Comparison of ENCODE assay signal across 13 cellular contexts in genomic region chr10:95480102-95480900, GRCh38.
DNase-seq lines count a peak whose midpoint lies in the region; FAIRE-seq and TF ChIP-seq lines count a peak whose summit lies in the region.
"Had no signal": no experiment of that assay in that cellular context is flagged by ENCODE, and none has a peak within 500 bp of the region (broad histone marks: within the 10 kb centered on the region; RNA-seq: fewer than 3 reads in every experiment).

No MANE protein-coding gene starts in this region.

- H2BK20ac ChIP-seq in H1 (ENCODE audit: low read length), result 0 out of 2 replicates have a peak overlapping the region, but pooled peaks have one; percentile 43

- CTCF ChIA-PET in H1 (lab: Charles Lee; ENCODE audit: partially characterized antibody), result interaction anchor here (1.0 to 7.6 kb wide), 8 partner anchors 9 to 124 kb away, joined by 3 to 61 read pairs (median 4); no protein-coding TSS in a partner anchor

- POLR2A ChIA-PET in H1 (lab: Charles Lee; ENCODE audit: partially characterized antibody), result interaction anchor here (1.1 to 1.6 kb wide), 3 partner anchors 34 to 81 kb away, joined by 3 to 5 read pairs (median 4); partner anchors contain the start of gene SORBS1

- DNase-seq in KBM-7, result peak; percentile 71
- DNase-seq in H1 (ENCODE audit: low read depth in 1 of 2, low spot score in 2 of 2), result no peak
- DNase-seq in lower leg skin (ENCODE audit: low spot score in 2 of 2), result peak; percentile 43 to 87
- DNase-seq in NCI-H1048 (lab: John Stamatoyannopoulos, UW), result no peak
- DNase-seq in SK-N-DZ (ENCODE audit: low spot score), result no peak
- DNase-seq in SHP77 (lab: John Stamatoyannopoulos, UW), result no peak
- DNase-seq in RKO (ENCODE audit: low spot score), result no peak
- DNase-seq: activated CD4-positive, alpha-beta T cell treated with anti-CD3 and anti-CD28 coated beads for 48 hours; NCI-H1694 had no signal

- in situ Hi-C loops in KBM-7 (cut with MboI; ENCODE audit: low pct_unique_long_range_greater_than_20kb, low sequenced_read_pairs), result no loop called here

- FAIRE-seq in H1 (lab: Jason Lieb, UNC), result no peak
- FAIRE-seq: frontal cortex, GM12891 had no signal

- no peak overlapping the region for H3K9ac ChIP-seq in H1 (replicated peaks in 1 of 4; ENCODE audit: extremely low read depth in 1 of 4, low read depth in 3 of 4, low read length in 3 of 4)
- peak overlapping the region; percentile 45 to 73 for H3K9ac ChIP-seq in stomach smooth muscle (ENCODE audit: low read length in 2 of 2)

- peak overlapping the region; percentile 88 for H2BK12ac ChIP-seq in H1 (ENCODE audit: low read depth, low read length)

- no peaks in the 10 kb centered on the region for H4K20me1 ChIP-seq in H1 (replicated peaks in 1 of 2; ENCODE audit: control insufficient read depth in 1 of 2, insufficient read depth in 2 of 2, low read length in 2 of 2)

- no peaks in the 10 kb centered on the region for H3K23me2 ChIP-seq in H1 (ENCODE audit: low read depth, low read length)

- WGBS in H1 (ENCODE audit: extremely low coverage in 1 of 2, insufficient coverage in 1 of 2, insufficient read length in 1 of 2, insufficient replicate concordance in 2 of 2, low coverage in 1 of 2, low lambda C conversion rate in 2 of 2, missing lambda C conversion rate in 1 of 2), 2 experiments, result 91% methylated on average over 11 of the region's 11 CpGs; no CpG with 5 or more reads in 1 of the 2 experiments
- WGBS in lower leg skin, 2 donors, result 54 to 61% methylated on average over 11 of the region's 11 CpGs

- intact Hi-C loops in lower leg skin (cut with DNase I; ENCODE audit: low total_unique reads), result no loop called here

- H4K91ac ChIP-seq in H1 (replicated peaks; ENCODE audit: insufficient read length, low read length), result peak overlapping the region; percentile 31

- H4K8ac ChIP-seq in H1 (ENCODE audit: extremely low read depth, insufficient read depth, low read length), result no peak overlapping the region

- H2BK120ac ChIP-seq in H1 (replicated peaks; ENCODE audit: low read depth, low read length), result no peak overlapping the region

- H3K27me3 ChIP-seq in H1 (replicated peaks in 1 of 4; ENCODE audit: control insufficient read depth in 3 of 4, extremely low read depth in 1 of 4, insufficient read depth in 3 of 4, low read length in 3 of 4) (no peaks in the 10 kb centered on the region), stomach smooth muscle (ENCODE audit: control insufficient read depth in 1 of 2, insufficient read depth in 2 of 2, low read length in 2 of 2) (no peaks in the 10 kb centered on the region)
- H3K27me3 ChIP-seq: neutrophil had no signal

- no peak overlapping the region for H3K4me2 ChIP-seq in H1 (ENCODE audit: insufficient read depth in 1 of 2, low read depth in 2 of 2, low read length in 2 of 2)

- H3K79me1 ChIP-seq in H1 (ENCODE audit: low read depth, low read length), result no peaks in the 10 kb centered on the region; the same call in 1 of the 2 replicates

- no peaks in the 10 kb centered on the region for H3K9me3 ChIP-seq in H1 (ENCODE audit: insufficient read depth in 2 of 2, low read depth in 1 of 2, low read length in 1 of 2)
- H3K9me3 ChIP-seq in stomach smooth muscle (ENCODE audit: control insufficient read depth in 2 of 2, low read length in 2 of 2), result no peaks in the 10 kb centered on the region
- H3K9me3 ChIP-seq: neutrophil had no signal

- peak overlapping the region; percentile 88; the same call in 1 of the 2 replicates for H2BK15ac ChIP-seq in H1 (ENCODE audit: low read length)

- H3K36me3 ChIP-seq in H1 (ENCODE audit: control insufficient read depth in 2 of 4, insufficient read depth in 4 of 4, low read length in 3 of 4) (peaks cover 0 to 3% (median 0%) of the 10 kb centered on the region in 4 experiments; a peak in 1 of 8 replicates), stomach smooth muscle (ENCODE audit: control insufficient read depth in 2 of 2, insufficient read depth in 2 of 2, low read length in 2 of 2) (peaks cover under 1 to 12% of the 10 kb centered on the region in 2 donors)
- H3K36me3 ChIP-seq: neutrophil had no signal

- TF ChIP-seq RAD21 in H1 (IDR thresholded peaks at IDR 0.05 in 1 of 2, conservative IDR thresholded peaks at IDR 0.05 in 1 of 2; ENCODE audit: low read depth in 2 of 2, low read length in 2 of 2), result no peak; a peak in 1 of 4 replicates

- H3K56ac ChIP-seq in H1 (replicated peaks; ENCODE audit: insufficient read length, low read depth, low read length), result no peak overlapping the region

- H2BK5ac ChIP-seq in H1 (ENCODE audit: low read depth, low read length), result no peak overlapping the region

- 0 out of 2 replicates have a peak overlapping the region, but pooled peaks have one; percentile 21 for H3K27ac ChIP-seq in H1 (ENCODE audit: low read depth, low read length)
- peak overlapping the region; percentile 96 for H3K27ac ChIP-seq in stomach smooth muscle (ENCODE audit: low read length)
- H3K27ac ChIP-seq: neutrophil had no signal

- H3K23ac ChIP-seq in H1 (ENCODE audit: insufficient read length), result no peak overlapping the region

- no peak overlapping the region for H4K5ac ChIP-seq in H1 (ENCODE audit: insufficient read length, low read depth, low read length)

- no peak overlapping the region for H3K14ac ChIP-seq in H1 (ENCODE audit: insufficient read length)

- H3K4me1 ChIP-seq in H1 (replicated peaks in 1 of 4; ENCODE audit: control insufficient read depth in 3 of 4, insufficient read depth in 4 of 4, low read length in 3 of 4) (peaks cover 13 to 31% (median 20%) of the 10 kb centered on the region in 4 experiments), stomach smooth muscle (ENCODE audit: control insufficient read depth, insufficient read depth, low read length) (peaks cover 64% of the 10 kb centered on the region)

- H3K4me3 ChIP-seq in H1 (ENCODE audit: extremely low read depth in 1 of 4, insufficient read depth in 2 of 4, low read depth in 3 of 4, low read length in 4 of 4), result no peak overlapping the region
- no peak overlapping the region for H3K4me3 ChIP-seq in lower leg skin (ENCODE audit: low read depth, poor library complexity, severe bottlenecking)
- H3K4me3 ChIP-seq in stomach smooth muscle (ENCODE audit: low read length in 2 of 2), result peak overlapping the region; percentile 31 to 60

- TF ChIP-seq POLR2A in H1 (IDR thresholded peaks at IDR 0.05; ENCODE audit: control extremely low read depth in 1 of 2, low read depth in 2 of 2, low read length in 2 of 2) (no peak), lower leg skin (IDR thresholded peaks at IDR 0.05) (no peak)

- H3K4ac ChIP-seq in H1 (replicated peaks; ENCODE audit: insufficient read length, low read depth, low read length), result no peak overlapping the region

- no peak overlapping the region for H3K18ac ChIP-seq in H1 (ENCODE audit: extremely low read depth, low read length)

- H2AK5ac ChIP-seq in H1 (ENCODE audit: low read depth, low read length), result peak overlapping the region; percentile 91

- peaks cover 0 to 21% of the 10 kb centered on the region in 2 experiments; a peak in 2 of 4 replicates for H3K79me2 ChIP-seq in H1 (ENCODE audit: control insufficient read depth in 1 of 2, insufficient read depth in 2 of 2, low read length in 2 of 2)

- no peak for TF ChIP-seq EP300 in H1 (IDR thresholded peaks at IDR 0.05; ENCODE audit: borderline replicate concordance in 1 of 2, low read depth in 2 of 2, low read length in 2 of 2)

- TF ChIP-seq CTCF in H1 (IDR thresholded peaks at IDR 0.05; ENCODE audit: control extremely low read depth in 1 of 3, insufficient read depth in 1 of 3, low read depth in 1 of 3, low read length in 3 of 3) (peak in 1 of 3 experiments; percentile 34; a peak in 1 of 4 replicates), lower leg skin (IDR thresholded peaks at IDR 0.05) (no peak)

- no peak overlapping the region for H2AFZ ChIP-seq in H1 (ENCODE audit: low read length)

TF ChIP-seq in H1, 55 proteins besides CTCF, POLR2A, EP300 and RAD21:
- no peak for TF ChIP-seq SP4 (IDR thresholded peaks at IDR 0.05; ENCODE audit: low read length)
- TF ChIP-seq POLR2AphosphoS5 (IDR thresholded peaks at IDR 0.05; ENCODE audit: low read depth, low read length), result no peak
- no peak for TF ChIP-seq RNF2 (IDR thresholded peaks at IDR 0.05; ENCODE audit: borderline replicate concordance, low read depth, low read length, missing control alignments, poor library complexity, severe bottlenecking)
- no peak for TF ChIP-seq EZH2 (IDR thresholded peaks at IDR 0.05; ENCODE audit: low read depth, low read length, severe bottlenecking)

Comparison
In these comparisons a context has a peak if more than half of its experiments do, and no peak if none do; other contexts are left out.
1. DNase-seq: peak in KBM-7 (single experiment) and lower leg skin (2 of 2); none in H1 (0 of 2), NCI-H1048 (single experiment), SK-N-DZ (single experiment), SHP77 (0 of 2) and RKO (single experiment).
2. H3K4me3 ChIP-seq: peak in stomach smooth muscle (2 of 2); none in H1 (0 of 4) and lower leg skin (single experiment).
3. H3K9ac ChIP-seq: peak in stomach smooth muscle (2 of 2); none in H1 (0 of 4).